28 cellular contexts compared by ENCODE assay signal in the genomic region with DNA sequence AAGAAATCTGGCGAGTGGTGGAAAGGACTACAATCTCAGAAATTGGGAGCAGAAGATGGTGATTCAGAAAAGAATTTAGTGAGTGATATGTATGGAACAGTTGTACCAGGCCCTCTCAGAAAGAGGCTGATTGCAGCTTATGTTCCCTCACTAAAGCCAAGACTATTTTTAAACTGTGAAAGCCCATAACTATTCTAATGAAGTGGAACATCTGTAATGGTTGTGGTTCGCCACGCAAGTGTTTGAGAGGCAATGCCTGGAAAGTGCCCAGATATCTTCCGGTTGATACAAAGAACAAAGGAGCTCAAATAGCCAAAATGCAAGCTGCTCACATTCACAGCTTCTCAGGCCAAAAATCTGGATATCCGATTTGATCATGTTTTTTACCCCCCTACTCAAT.
A peak's percentile ranks its signal among the peaks of the same experiment; 100 is the strongest.
DNase-seq lines count a peak whose midpoint lies in the region; ATAC-seq and TF ChIP-seq lines count a peak whose summit lies in the region.
"Had no signal": no experiment of that assay in that cellular context is flagged by ENCODE, and none has a peak within 500 bp of the region (broad histone marks: within the 10 kb centered on the region; RNA-seq: fewer than 3 reads in every experiment).

No MANE protein-coding gene starts in this region.

- H3K9me3 ChIP-seq in heart left ventricle (no peaks in the 10 kb centered on the region), right cardiac atrium (ENCODE audit: control insufficient read depth, low read length) (no peaks in the 10 kb centered on the region)
- H3K9me3 ChIP-seq: Caco-2, gastrocnemius medialis, prostate gland had no signal

- H3K27me3 Mint-ChIP-seq in chondrocyte (ENCODE audit: low read depth), result no peaks in the 10 kb centered on the region
- H3K27me3 Mint-ChIP-seq: activated CD4-positive, alpha-beta T cell treated with anti-CD3 and anti-CD28 coated beads for 36 hours; activated naive CD4-positive, alpha-beta T cell treated with anti-CD3 and anti-CD28 coated beads, Interleukin-2, amount 10 ng/mL, durations not matched to agents 7 days and 5 days; activated T-helper 17 cell treated with anti-CD3 and anti-CD28 coated beads, Interleukin-2, amount 50 U/mL, for 72 hours; stimulated activated naive CD8-positive, alpha-beta T cell treated with anti-CD3 and anti-CD28 coated beads, Interleukin-15, amount 100 ng/mL, for 72 hours had no signal

- intact Hi-C loops in heart left ventricle (cut with DNase I), result no loop called here
- intact Hi-C loops in right cardiac atrium (cut with DNase I), result no loop called here

- WGBS in heart left ventricle, 4 donors, result 45 to 49% (median 46%) methylated on average over 5 of the region's 5 CpGs
- WGBS in right cardiac atrium, result 41% methylated on average over 5 of the region's 5 CpGs

- ATAC-seq in heart left ventricle, result peak in 3 of 4 donors; percentile 55 to 66 (median 66)
- no peak for ATAC-seq in right cardiac atrium
- ATAC-seq: activated CD4-positive, alpha-beta T cell treated with anti-CD3 and anti-CD28 coated beads for 36 hours; activated T-helper 17 cell treated with anti-CD3 and anti-CD28 coated beads, Interleukin-2, amount 50 U/mL, for 72 hours; gastrocnemius medialis; HCT116; left lobe of liver; sciatic nerve; stimulated activated naive CD8-positive, alpha-beta T cell treated with anti-CD3 and anti-CD28 coated beads, Interleukin-15, amount 100 ng/mL, for 72 hours had no signal

- H3K9me3 Mint-ChIP-seq in chondrocyte (ENCODE audit: low read depth), result no peaks in the 10 kb centered on the region
- H3K9me3 Mint-ChIP-seq: activated naive CD4-positive, alpha-beta T cell treated with anti-CD3 and anti-CD28 coated beads, Interleukin-2, amount 10 ng/mL, durations not matched to agents 7 days and 5 days; stimulated activated naive CD8-positive, alpha-beta T cell treated with anti-CD3 and anti-CD28 coated beads, Interleukin-15, amount 100 ng/mL, for 72 hours had no signal

- H3K4me3 ChIP-seq in heart left ventricle (no peak overlapping the region), right cardiac atrium (ENCODE audit: low read length) (no peak overlapping the region)
- H3K4me3 ChIP-seq: gastrocnemius medialis, prostate gland, vagina had no signal

- H3K36me3 ChIP-seq in heart left ventricle, result no peaks in the 10 kb centered on the region
- H3K36me3 ChIP-seq: gastrocnemius medialis, prostate gland, vagina had no signal

- H3K4me1 ChIP-seq in heart left ventricle (peaks cover 0 to 3% (median 0%) of the 10 kb centered on the region in 12 donors), right cardiac atrium (ENCODE audit: control insufficient read depth, insufficient read depth, low read length) (no peaks in the 10 kb centered on the region)
- H3K4me1 ChIP-seq: Caco-2, gastrocnemius medialis, prostate gland, vagina had no signal

- H3K4me3 Mint-ChIP-seq in chondrocyte (ENCODE audit: unreplicated experiment), result no peak overlapping the region
- H3K4me3 Mint-ChIP-seq: activated CD4-positive, alpha-beta T cell treated with anti-CD3 and anti-CD28 coated beads for 36 hours; activated naive CD4-positive, alpha-beta T cell treated with anti-CD3 and anti-CD28 coated beads, Interleukin-2, amount 10 ng/mL, durations not matched to agents 7 days and 5 days; activated T-helper 17 cell treated with anti-CD3 and anti-CD28 coated beads, Interleukin-2, amount 50 U/mL, for 72 hours; stimulated activated naive CD8-positive, alpha-beta T cell treated with anti-CD3 and anti-CD28 coated beads, Interleukin-15, amount 100 ng/mL, for 72 hours had no signal

- H3K27ac ChIP-seq in heart left ventricle (no peak overlapping the region), right cardiac atrium (ENCODE audit: low read length) (no peak overlapping the region)
- H3K27ac ChIP-seq: C4-2B, gastrocnemius medialis, prostate gland, vagina had no signal

- no peaks in the 10 kb centered on the region for H3K36me3 Mint-ChIP-seq in chondrocyte (ENCODE audit: low read depth)
- H3K36me3 Mint-ChIP-seq: activated naive CD4-positive, alpha-beta T cell treated with anti-CD3 and anti-CD28 coated beads, Interleukin-2, amount 10 ng/mL, durations not matched to agents 7 days and 5 days had no signal

- peaks cover 18% of the 10 kb centered on the region for H3K4me1 Mint-ChIP-seq in chondrocyte (ENCODE audit: low read depth)
- H3K4me1 Mint-ChIP-seq: activated CD4-positive, alpha-beta T cell treated with anti-CD3 and anti-CD28 coated beads for 36 hours; activated naive CD4-positive, alpha-beta T cell treated with anti-CD3 and anti-CD28 coated beads, Interleukin-2, amount 10 ng/mL, durations not matched to agents 7 days and 5 days; activated T-helper 17 cell treated with anti-CD3 and anti-CD28 coated beads, Interleukin-2, amount 50 U/mL, for 72 hours; stimulated activated naive CD8-positive, alpha-beta T cell treated with anti-CD3 and anti-CD28 coated beads, Interleukin-15, amount 100 ng/mL, for 72 hours had no signal

- DNase-seq in heart left ventricle (no peak), right cardiac atrium (no peak), NCI-H446 (lab: John Stamatoyannopoulos, UW) (peak; percentile 12 to 45), glomerular visceral epithelial cell (ENCODE audit: extremely low spot score) (peak; percentile 28), chondrocyte (ENCODE audit: low spot score) (no peak), iPS-NIHi11 (ENCODE audit: low spot score) (no peak)
- DNase-seq in activated CD4-positive, alpha-beta T cell treated with anti-CD3 and anti-CD28 coated beads for 1 hour, result no peak
- DNase-seq: activated CD4-positive, alpha-beta T cell treated with anti-CD3 and anti-CD28 coated beads for 36 hours; activated naive CD4-positive, alpha-beta T cell treated with anti-CD3 and anti-CD28 coated beads, Interleukin-2, amount 10 ng/mL, durations not matched to agents 7 days and 5 days; Caco-2; DMS79; gastrocnemius medialis; hypothalamus; mesenchymal stem cell; NCI-H187; NCI-H774; SIG-M5; stimulated activated CD4-positive, alpha-beta T cell treated with anti-CD3 and anti-CD28 coated beads, Interleukin-12 subunit alpha, Interleukin-12 subunit beta, amount 100 ng/mL, for 4 hours; stimulated activated CD4-positive, alpha-beta T cell treated with anti-CD3 and anti-CD28 coated beads, Interleukin-2, amount 100 ng/mL, for 48 hours; stimulated activated naive CD8-positive, alpha-beta T cell treated with anti-CD3 and anti-CD28 coated beads, Interleukin-15, amount 100 ng/mL, for 72 hours; SW 1271 had no signal

- no peak for TF ChIP-seq POLR2A in heart left ventricle (IDR thresholded peaks at IDR 0.05)

- no peak overlapping the region for H3K27ac Mint-ChIP-seq in chondrocyte (ENCODE audit: unreplicated experiment)
- H3K27ac Mint-ChIP-seq: activated CD4-positive, alpha-beta T cell treated with anti-CD3 and anti-CD28 coated beads for 36 hours; activated naive CD4-positive, alpha-beta T cell treated with anti-CD3 and anti-CD28 coated beads, Interleukin-2, amount 10 ng/mL, durations not matched to agents 7 days and 5 days; activated T-helper 17 cell treated with anti-CD3 and anti-CD28 coated beads, Interleukin-2, amount 50 U/mL, for 72 hours; stimulated activated naive CD8-positive, alpha-beta T cell treated with anti-CD3 and anti-CD28 coated beads, Interleukin-15, amount 100 ng/mL, for 72 hours had no signal

- H3K27me3 ChIP-seq in heart left ventricle (no peaks in the 10 kb centered on the region), right cardiac atrium (ENCODE audit: control insufficient read depth, insufficient read depth) (no peaks in the 10 kb centered on the region)
- H3K27me3 ChIP-seq: gastrocnemius medialis, vagina had no signal

- TF ChIP-seq CTCF in heart left ventricle (IDR thresholded peaks at IDR 0.05), result no peak
- no peak for TF ChIP-seq CTCF in chondrocyte (IDR thresholded peaks at IDR 0.05)

Comparison
In these comparisons a context has a peak if more than half of its experiments do, and no peak if none do; other contexts are left out.
1. ATAC-seq: peak in heart left ventricle (3 of 4); none in right cardiac atrium (0 of 2).
2. DNase-seq: peak in NCI-H446 (2 of 2) and glomerular visceral epithelial cell (single experiment); none in heart left ventricle (0 of 5), right cardiac atrium (0 of 3), activated CD4-positive, alpha-beta T cell treated with anti-CD3 and anti-CD28 coated beads for 1 hour (single experiment), chondrocyte (single experiment) and iPS-NIHi11 (single experiment).